Comparison of ENCODE assay signal across 20 cellular contexts in the genomic region with DNA sequence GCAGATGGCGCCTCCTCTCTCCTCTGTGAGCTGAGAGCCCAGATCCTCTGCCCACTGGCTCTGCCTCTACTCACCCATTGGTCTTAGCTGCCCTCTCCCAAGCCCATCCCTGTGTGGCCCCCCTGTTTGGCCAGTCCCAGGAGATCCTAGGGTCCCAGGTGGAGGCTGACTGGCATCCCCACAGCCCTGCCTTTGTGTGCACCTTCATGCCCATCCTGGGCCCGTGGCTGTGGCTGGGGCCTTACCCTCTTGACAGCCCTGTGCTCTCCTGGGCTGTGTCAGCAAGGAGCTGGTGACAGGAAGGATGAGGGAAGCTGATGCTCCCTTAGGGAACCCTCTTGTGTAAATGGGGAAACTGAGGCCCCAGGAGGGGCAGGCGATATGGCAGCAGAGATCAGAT.
"Had no signal": no experiment of that assay in that cellular context is flagged by ENCODE, and none has a peak within 500 bp of the region (broad histone marks: within the 10 kb centered on the region; RNA-seq: fewer than 3 reads in every experiment).

No MANE protein-coding gene starts in this region.

- H3K9me3 ChIP-seq: SJSA1 had no signal

- H3K36me3 ChIP-seq: SJSA1 had no signal

- H3K27ac ChIP-seq: SJSA1, SK-N-MC had no signal

- DNase-seq: Karpas-422, KG1, MM.1S, NCI-H1092 treated with DMSO at 0.1 percent for 48 hours, NCI-H1436, NCI-H187, NCI-H2029, NCI-H2081 treated with DMSO at 0.1 percent for 48 hours, NCI-H2171, NCI-H226, NCI-H446, NCI-H510A, NCI-H524 treated with DMSO at 0.1 percent for 48 hours, NCI-H69, NCI-H774, Right ventricle myocardium superior, RPMI8226, SIG-M5 had no signal

- H3K4me3 ChIP-seq: SJSA1, SK-N-MC had no signal

- H3K4me1 ChIP-seq: SJSA1 had no signal

- H3K27me3 ChIP-seq: SJSA1 had no signal
